ENCODE assay signal across 8 cellular contexts in the genomic region with DNA sequence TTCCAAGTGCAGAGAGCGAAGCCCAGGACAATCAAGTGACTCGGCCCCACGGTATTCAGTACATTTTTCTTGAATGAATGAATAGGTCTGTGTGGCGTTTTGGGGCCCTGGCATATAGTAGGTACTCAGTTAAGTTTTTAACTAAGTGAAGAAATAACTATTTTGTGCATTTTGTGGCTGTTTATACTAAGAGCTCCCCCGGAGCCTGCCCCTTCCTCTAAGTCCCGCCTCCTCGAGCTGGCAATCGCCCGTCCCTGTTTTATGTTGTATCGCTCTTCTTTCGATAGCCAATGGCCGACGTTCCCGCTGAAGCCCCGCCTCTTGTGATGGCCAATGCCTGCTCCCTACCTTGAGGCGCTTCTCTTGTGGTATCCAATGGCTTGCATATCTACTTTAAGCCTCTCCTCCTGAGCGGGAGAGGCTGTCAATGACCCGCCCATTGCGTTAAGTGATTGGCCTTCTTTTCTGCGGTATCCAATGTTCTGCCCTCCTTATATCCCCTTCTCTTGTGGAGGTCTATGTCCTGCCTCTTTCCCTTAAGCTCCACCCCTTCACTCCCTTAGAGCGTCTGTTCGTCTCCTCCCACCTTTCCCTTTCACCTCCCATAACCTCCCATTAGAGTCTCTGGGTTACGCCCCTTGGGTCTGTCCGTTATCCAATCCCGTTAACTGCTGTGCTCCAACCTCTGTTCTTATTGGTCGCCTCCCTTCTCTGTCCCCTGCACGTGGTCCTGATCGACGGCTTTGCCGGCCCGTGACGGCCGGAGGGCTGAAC. TPM values are rescaled to one million over a fixed set of nuclear protein-coding genes. Genes with fewer than 3 reads are reported as not detected.
A peak's percentile ranks its signal among the peaks of the same experiment; 100 is the strongest.
DNase-seq lines count a peak whose midpoint lies in the region; ATAC-seq and TF ChIP-seq lines count a peak whose summit lies in the region.

No MANE protein-coding gene starts in this region.

- intact Hi-C loops in left ventricle myocardium superior (cut with micrococcal nuclease), result no loop called here

- H3K4me1 Mint-ChIP-seq in progenitor cell of endocrine pancreas (ENCODE audit: low read depth), result peaks cover 15% of the 10 kb centered on the region

- in situ Hi-C loops in GM13976 (cut with MboI; ENCODE audit: low sequenced_read_pairs, unreplicated experiment), result no loop called here

- ATAC-seq in HG02870 (IDR thresholded peaks at IDR 0.05; ENCODE audit: unreplicated experiment) (peak; percentile 81), left ventricle myocardium superior (peak; percentile 96)

- TF ChIP-seq CTCF in GM13976 (IDR thresholded peaks at IDR 0.05; ENCODE audit: borderline replicate concordance, control extremely low read depth, extremely low read depth, insufficient read depth, missing control alignments), result no peak
- TF ChIP-seq CTCF in progenitor cell of endocrine pancreas (IDR thresholded peaks at IDR 0.05; ENCODE audit: unreplicated experiment), result no peak

- H3K4me3 Mint-ChIP-seq in progenitor cell of endocrine pancreas (ENCODE audit: low read depth), result no peak overlapping the region

- no peaks in the 10 kb centered on the region for H3K27me3 Mint-ChIP-seq in progenitor cell of endocrine pancreas

- H3K27ac Mint-ChIP-seq in progenitor cell of endocrine pancreas, result no peak overlapping the region

- DNase-seq in GM13976 (ENCODE audit: low spot score) (peak; percentile 98), NCI-H146 (lab: John Stamatoyannopoulos, UW) (peak; percentile 100), T follicular helper cell (ENCODE audit: low read depth) (peak; percentile 96), amniotic stem cell (lab: John Stamatoyannopoulos, UW) (peak; percentile 100), left ventricle myocardium superior (peak; percentile 98), progenitor cell of endocrine pancreas (ENCODE audit: low spot score, unreplicated experiment) (peak; percentile 93), ureter (ENCODE audit: low spot score) (peak; percentile 98)

- H3K36me3 Mint-ChIP-seq in progenitor cell of endocrine pancreas (ENCODE audit: insufficient read depth), result peaks cover 2% of the 10 kb centered on the region

- H3K9me3 Mint-ChIP-seq in progenitor cell of endocrine pancreas (ENCODE audit: low read depth), result no peaks in the 10 kb centered on the region

RNA-seq across cellular contexts. Expression of gene HDGFL2, which starts 0.5 kb away (rescaled TPM):
- total RNA-seq in left ventricle myocardium superior, result 30.3 TPM
- 92.6 and 94.2 TPM in 2 replicates for total RNA-seq in progenitor cell of endocrine pancreas
- total RNA-seq in ureter, result 45.9 TPM

RNA-seq across cellular contexts. Expression of gene UBXN6, which starts 14.0 kb away (rescaled TPM):
- total RNA-seq in left ventricle myocardium superior, result 127 TPM
- 57.2 and 61.8 TPM in 2 replicates for total RNA-seq in progenitor cell of endocrine pancreas
- 107 TPM for total RNA-seq in ureter

RNA-seq across cellular contexts. Expression of gene PLIN4, which starts 46.7 kb away (rescaled TPM):
- 235 TPM for total RNA-seq in left ventricle myocardium superior
- 0.93 and 1.3 TPM in 2 replicates for total RNA-seq in progenitor cell of endocrine pancreas
- total RNA-seq in ureter, result 27.1 TPM

Comparison
In these comparisons a context has a peak if more than half of its experiments do, and no peak if none do; other contexts are left out.
1. Peak in every context shown above with its lines: DNase-seq and ATAC-seq.
2. RNA of gene PLIN4, which starts 46.7 kb away (total RNA-seq): 235 TPM in left ventricle myocardium superior (single experiment) and 27.1 TPM in ureter (single experiment); 0.93 to 1.3 TPM in progenitor cell of endocrine pancreas; every median in the first group is over 10 times any median in the second.